In the genomic region with DNA sequence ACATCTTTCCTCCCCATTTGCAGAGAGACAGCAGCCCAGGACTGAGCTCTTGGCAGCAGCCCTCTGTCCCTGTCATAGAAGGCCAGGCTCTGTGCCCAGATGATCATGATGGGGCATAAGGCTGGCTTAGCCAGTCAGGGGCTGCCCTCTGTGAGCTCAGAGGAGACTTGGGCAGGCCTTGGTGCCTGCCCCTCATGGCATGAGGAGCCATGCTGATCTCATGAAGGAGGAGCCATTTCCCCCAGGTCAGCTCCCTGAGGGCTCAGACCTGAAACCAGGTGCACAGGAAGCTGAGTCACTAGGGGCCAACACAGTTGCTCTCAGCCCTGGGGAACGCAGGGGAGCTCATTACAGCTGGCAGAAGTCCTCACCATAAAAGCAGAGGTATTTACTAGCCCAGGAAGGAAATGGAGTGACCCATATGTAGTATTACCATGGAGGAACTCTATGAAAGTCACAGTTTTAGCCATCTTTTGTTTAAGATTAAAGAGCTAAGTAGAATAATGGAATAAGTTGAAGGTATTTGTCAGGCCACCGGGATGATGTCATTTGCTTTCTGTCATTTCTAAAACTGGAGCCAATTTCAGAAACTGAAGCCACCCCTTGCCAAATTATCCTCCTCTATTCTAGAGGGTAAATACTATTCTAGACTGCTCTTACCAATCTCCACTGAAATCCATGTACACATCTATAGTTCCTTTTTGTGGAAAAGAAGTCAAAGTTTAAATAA, we compare ENCODE assay signal across 8 cellular contexts.
DNase-seq lines count a peak whose midpoint lies in the region; ATAC-seq and TF ChIP-seq lines count a peak whose summit lies in the region.

No MANE protein-coding gene starts in this region.

- intact Hi-C loops in ovary (cut with DNase I) = no loop called here

- no peaks in the 10 kb centered on the region for H3K27me3 ChIP-seq in ovary

- TF ChIP-seq CTCF in ovary (IDR thresholded peaks at IDR 0.05) = no peak

- peaks cover 27% of the 10 kb centered on the region for H3K4me1 ChIP-seq in ovary (ENCODE audit: insufficient read depth)

- peaks cover 15% of the 10 kb centered on the region for H3K27me3 Mint-ChIP-seq in activated T-cell treated with anti-CD3 and anti-CD28 coated beads, Interleukin-2, amount 50 U/mL, for 72 hours (ENCODE audit: low read depth)

- TF ChIP-seq POLR2A in ovary (IDR thresholded peaks at IDR 0.05) = no peak

- H3K36me3 Mint-ChIP-seq in activated T-cell treated with anti-CD3 and anti-CD28 coated beads, Interleukin-2, amount 50 U/mL, for 72 hours (ENCODE audit: insufficient read depth in 2 of 2) = no peaks in the 10 kb centered on the region
- no peaks in the 10 kb centered on the region for H3K36me3 Mint-ChIP-seq in stimulated activated effector memory CD8-positive, alpha-beta T cell treated with anti-CD3 and anti-CD28 coated beads, Interleukin-12 subunit alpha, Interleukin-12 subunit beta, amount 100 ng/mL, for 72 hours

- peaks cover 16% of the 10 kb centered on the region for H3K4me1 Mint-ChIP-seq in activated T-cell treated with anti-CD3 and anti-CD28 coated beads, Interleukin-2, amount 50 U/mL, for 72 hours (ENCODE audit: low read depth)
- H3K4me1 Mint-ChIP-seq in stimulated activated effector memory CD8-positive, alpha-beta T cell treated with anti-CD3 and anti-CD28 coated beads, Interleukin-12 subunit alpha, Interleukin-12 subunit beta, amount 100 ng/mL, for 72 hours = peaks cover 8% of the 10 kb centered on the region

- H3K4me3 ChIP-seq in ovary = no peak overlapping the region

- DNase-seq in activated T-cell treated with anti-CD3 and anti-CD28 coated beads, Interleukin-2, amount 50 U/mL, for 72 hours = peak; percentile 25 to 40
- DNase-seq in activated T-cell treated with anti-CD3 and anti-CD28 coated beads, Interleukin-2, amount 50 U/mL, for 1 hour = no peak
- DNase-seq in RPMI8226 = peak; percentile 81
- no peak for DNase-seq in stimulated activated effector memory CD8-positive, alpha-beta T cell treated with anti-CD3 and anti-CD28 coated beads, Interleukin-12 subunit alpha, Interleukin-12 subunit beta, amount 100 ng/mL, for 72 hours (ENCODE audit: low spot score in 2 of 2)
- no peak for DNase-seq in OCI-M2 (lab: John Stamatoyannopoulos, UW; ENCODE audit: unreplicated experiment)
- DNase-seq in ovary = no peak
- DNase-seq in GOT3 (lab: John Stamatoyannopoulos, UW) = no peak

- TF ChIP-seq EP300 in ovary (IDR thresholded peaks at IDR 0.05) = no peak

- no peak overlapping the region for H3K4me3 Mint-ChIP-seq in activated T-cell treated with anti-CD3 and anti-CD28 coated beads, Interleukin-2, amount 50 U/mL, for 72 hours
- no peak overlapping the region for H3K4me3 Mint-ChIP-seq in stimulated activated effector memory CD8-positive, alpha-beta T cell treated with anti-CD3 and anti-CD28 coated beads, Interleukin-12 subunit alpha, Interleukin-12 subunit beta, amount 100 ng/mL, for 72 hours

- no peak overlapping the region for H3K27ac ChIP-seq in ovary

- no peaks in the 10 kb centered on the region for H3K9me3 ChIP-seq in ovary

- no peaks in the 10 kb centered on the region for H3K36me3 ChIP-seq in ovary

- ATAC-seq in activated T-cell treated with anti-CD3 and anti-CD28 coated beads, Interleukin-2, amount 50 U/mL, for 72 hours (replicated peaks in 1 of 2) = peak; percentile 86 to 92
- peak; percentile 91 for ATAC-seq in HG02798 (IDR thresholded peaks at IDR 0.05; ENCODE audit: poor library complexity, unreplicated experiment)
- peak; percentile 59 for ATAC-seq in stimulated activated effector memory CD8-positive, alpha-beta T cell treated with anti-CD3 and anti-CD28 coated beads, Interleukin-12 subunit alpha, Interleukin-12 subunit beta, amount 100 ng/mL, for 72 hours

- H3K27ac Mint-ChIP-seq in activated T-cell treated with anti-CD3 and anti-CD28 coated beads, Interleukin-2, amount 50 U/mL, for 72 hours = no peak overlapping the region
- H3K27ac Mint-ChIP-seq in stimulated activated effector memory CD8-positive, alpha-beta T cell treated with anti-CD3 and anti-CD28 coated beads, Interleukin-12 subunit alpha, Interleukin-12 subunit beta, amount 100 ng/mL, for 72 hours = no peak overlapping the region

- 74 to 94% (median 83%) methylated on average over 2 of the region's 2 CpGs for WGBS in ovary, 3 donors

- no peaks in the 10 kb centered on the region for H3K9me3 Mint-ChIP-seq in activated T-cell treated with anti-CD3 and anti-CD28 coated beads, Interleukin-2, amount 50 U/mL, for 72 hours
- H3K9me3 Mint-ChIP-seq in stimulated activated effector memory CD8-positive, alpha-beta T cell treated with anti-CD3 and anti-CD28 coated beads, Interleukin-12 subunit alpha, Interleukin-12 subunit beta, amount 100 ng/mL, for 72 hours = no peaks in the 10 kb centered on the region

Comparison
In these comparisons a context has a peak if more than half of its experiments do, and no peak if none do; other contexts are left out.
1. DNase-seq: peak in activated T-cell treated with anti-CD3 and anti-CD28 coated beads, Interleukin-2, amount 50 U/mL, for 72 hours (2 of 2) and RPMI8226 (single experiment); none in activated T-cell treated with anti-CD3 and anti-CD28 coated beads, Interleukin-2, amount 50 U/mL, for 1 hour (single experiment), stimulated activated effector memory CD8-positive, alpha-beta T cell treated with anti-CD3 and anti-CD28 coated beads, Interleukin-12 subunit alpha, Interleukin-12 subunit beta, amount 100 ng/mL, for 72 hours (0 of 2), OCI-M2 (single experiment), ovary (0 of 5) and GOT3 (single experiment).
2. Peak in every context shown above with its lines, with median percentiles within 50 percentile points of each other: ATAC-seq.